In the genomic region with DNA sequence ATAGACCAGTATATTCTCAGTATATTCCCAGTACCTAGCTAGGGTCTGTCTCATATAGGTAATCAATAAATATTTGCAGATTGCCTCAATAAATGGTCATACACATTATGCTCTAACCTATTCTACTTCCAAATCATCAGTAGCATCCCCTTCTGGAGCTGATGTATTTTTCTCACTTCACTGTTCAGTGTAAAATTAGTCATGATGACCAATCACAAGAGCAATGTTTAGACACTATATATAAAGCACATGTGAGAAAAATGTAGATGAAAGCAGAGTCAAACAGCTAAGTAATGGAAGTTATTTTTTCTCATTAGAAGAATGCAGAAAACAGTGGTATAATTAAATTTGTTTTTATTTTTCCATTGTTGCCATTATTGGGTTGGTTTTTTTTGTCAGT, we compare ENCODE assay signal across 21 cellular contexts. TPM values are rescaled to one million over a fixed set of nuclear protein-coding genes. Genes with fewer than 3 reads are reported as not detected.
DNase-seq lines count a peak whose midpoint lies in the region; ATAC-seq, FAIRE-seq and TF ChIP-seq lines count a peak whose summit lies in the region.
"Had no signal": no experiment of that assay in that cellular context is flagged by ENCODE, and none has a peak within 500 bp of the region (broad histone marks: within the 10 kb centered on the region; RNA-seq: fewer than 3 reads in every experiment).

No MANE protein-coding gene starts in this region.

- no peaks in the 10 kb centered on the region for H3K9me1 ChIP-seq in IMR-90 (ENCODE audit: insufficient read depth, low read length)

- no peak for TF ChIP-seq RAD21 in IMR-90 (IDR thresholded peaks at IDR 0.05; ENCODE audit: low read length)

- no peak overlapping the region for H3K18ac ChIP-seq in IMR-90 (ENCODE audit: low read depth, low read length)

- dilution Hi-C loops in IMR-90 (cut with HindIII; ENCODE audit: low sequenced_read_pairs, unreplicated experiment): no loop called here

- no peaks in the 10 kb centered on the region for H3K27me3 Mint-ChIP-seq in astrocyte (ENCODE audit: low read depth, unreplicated experiment)
- H3K27me3 Mint-ChIP-seq in osteocyte (ENCODE audit: unreplicated experiment): no peaks in the 10 kb centered on the region
- H3K27me3 Mint-ChIP-seq: IgD-negative memory B cell had no signal

- H3K27ac ChIP-seq in IMR-90 (ENCODE audit: insufficient read depth, low read length): no peak overlapping the region
- H3K27ac ChIP-seq in astrocyte (ENCODE audit: low read depth, low read length): no peak overlapping the region
- H3K27ac ChIP-seq: BLaER1 treated with 17β-estradiol and CSF1 and Interleukin-3, amounts not matched to agents 10 nM and 100 nM; SK-N-MC had no signal

- H3K27ac Mint-ChIP-seq in astrocyte (ENCODE audit: unreplicated experiment): no peak overlapping the region
- H3K27ac Mint-ChIP-seq in stimulated activated effector memory CD8-positive, alpha-beta T cell treated with anti-CD3 and anti-CD28 coated beads, Interleukin-12 subunit alpha, Interleukin-12 subunit beta, amount 100 ng/mL, for 72 hours: no peak overlapping the region
- no peak overlapping the region for H3K27ac Mint-ChIP-seq in osteocyte (ENCODE audit: unreplicated experiment)
- H3K27ac Mint-ChIP-seq: IgD-negative memory B cell had no signal

- H4K20me1 ChIP-seq in IMR-90 (ENCODE audit: insufficient read depth, low read length) (no peaks in the 10 kb centered on the region), astrocyte (ENCODE audit: insufficient read depth, low read length) (no peaks in the 10 kb centered on the region)

- intact Hi-C loops in IMR-90 (cut with micrococcal nuclease): no loop called here

- no peak overlapping the region for H3K4ac ChIP-seq in IMR-90 (ENCODE audit: low read depth, low read length)

- H3K9me3 Mint-ChIP-seq in astrocyte (ENCODE audit: unreplicated experiment) (no peaks in the 10 kb centered on the region), osteocyte (ENCODE audit: unreplicated experiment) (no peaks in the 10 kb centered on the region)
- H3K9me3 Mint-ChIP-seq in stimulated activated effector memory CD8-positive, alpha-beta T cell treated with anti-CD3 and anti-CD28 coated beads, Interleukin-12 subunit alpha, Interleukin-12 subunit beta, amount 100 ng/mL, for 72 hours: no peaks in the 10 kb centered on the region
- H3K9me3 Mint-ChIP-seq: CD8-positive, alpha-beta T cell; IgD-negative memory B cell had no signal

- H3K27me3 ChIP-seq in IMR-90 (ENCODE audit: control insufficient read depth, insufficient read depth, low read length): no peaks in the 10 kb centered on the region
- no peaks in the 10 kb centered on the region for H3K27me3 ChIP-seq in astrocyte (ENCODE audit: insufficient read depth, low read length)
- H3K27me3 ChIP-seq: BLaER1 treated with 17β-estradiol and CSF1 and Interleukin-3, amounts not matched to agents 10 nM and 100 nM had no signal

- no peak overlapping the region for H4K91ac ChIP-seq in IMR-90 (ENCODE audit: insufficient read depth, low read depth, low read length)

- H3K4me3 Mint-ChIP-seq in astrocyte (ENCODE audit: unreplicated experiment): no peak overlapping the region
- no peak overlapping the region for H3K4me3 Mint-ChIP-seq in stimulated activated effector memory CD8-positive, alpha-beta T cell treated with anti-CD3 and anti-CD28 coated beads, Interleukin-12 subunit alpha, Interleukin-12 subunit beta, amount 100 ng/mL, for 72 hours
- no peak overlapping the region for H3K4me3 Mint-ChIP-seq in osteocyte (ENCODE audit: unreplicated experiment)
- H3K4me3 Mint-ChIP-seq: CD8-positive, alpha-beta T cell; IgD-negative memory B cell had no signal

- peak; percentile 71 for FAIRE-seq in astrocyte (lab: Jason Lieb, UNC)
- FAIRE-seq: HTR-8/SVneo had no signal

- no peak overlapping the region for H2AK9ac ChIP-seq in IMR-90 (replicated peaks; ENCODE audit: low read depth, low read length, poor library complexity)

- H3K9me3 ChIP-seq in IMR-90 (ENCODE audit: control insufficient read depth, insufficient read depth, low read length) (no peaks in the 10 kb centered on the region), astrocyte (ENCODE audit: insufficient read depth, low read depth, low read length) (no peaks in the 10 kb centered on the region)
- H3K9me3 ChIP-seq: BLaER1 treated with 17β-estradiol and CSF1 and Interleukin-3, amounts not matched to agents 10 nM and 100 nM; HAP-1 had no signal

- H3K14ac ChIP-seq in IMR-90 (replicated peaks; ENCODE audit: low read depth, low read length): no peak overlapping the region

- H2AFZ ChIP-seq in IMR-90 (replicated peaks; ENCODE audit: low read length, poor library complexity) (no peak overlapping the region), astrocyte (ENCODE audit: low read depth, low read length) (no peak overlapping the region)

- H3K36me3 ChIP-seq in IMR-90 (ENCODE audit: control insufficient read depth, insufficient read depth, low read length) (peaks cover 18% of the 10 kb centered on the region), astrocyte (ENCODE audit: insufficient read depth, low read length) (peaks cover 18% of the 10 kb centered on the region)

- H3K23ac ChIP-seq in IMR-90 (ENCODE audit: low read depth, low read length): no peak overlapping the region

- peaks cover 7 to 10% of the 10 kb centered on the region in 2 experiments; a peak in 2 of 4 replicates for H3K79me1 ChIP-seq in IMR-90 (ENCODE audit: low read depth in 1 of 2, low read length in 2 of 2)

- H2BK5ac ChIP-seq in IMR-90 (ENCODE audit: low read depth, low read length, poor library complexity, severe bottlenecking): no peak overlapping the region

- TF ChIP-seq POLR2A in IMR-90 (IDR thresholded peaks at IDR 0.05; ENCODE audit: low read depth, low read length): no peak

- CTCF ChIA-PET in IMR-90 (lab: Yijun Ruan, JAX): interaction anchor here (0.9 to 1.5 kb wide), 4 partner anchors 8 to 21 kb away, joined by 3 to 8 read pairs (median 4); no protein-coding TSS in a partner anchor

- H4K5ac ChIP-seq in IMR-90 (ENCODE audit: low read depth, low read length): no peak overlapping the region

- H3K4me1 Mint-ChIP-seq in astrocyte (ENCODE audit: low read depth, unreplicated experiment) (peaks cover 31% of the 10 kb centered on the region), osteocyte (ENCODE audit: unreplicated experiment) (peaks cover 6% of the 10 kb centered on the region)
- peaks cover 30% of the 10 kb centered on the region for H3K4me1 Mint-ChIP-seq in stimulated activated effector memory CD8-positive, alpha-beta T cell treated with anti-CD3 and anti-CD28 coated beads, Interleukin-12 subunit alpha, Interleukin-12 subunit beta, amount 100 ng/mL, for 72 hours

- H2AK5ac ChIP-seq in IMR-90 (ENCODE audit: low read depth, low read length): no peak overlapping the region

- no TSS peak for BruUV-seq in IMR-90 (replicated peaks; lab: Mats Ljungman, UMichigan)

- POLR2A ChIA-PET in IMR-90 (lab: Charles Lee; ENCODE audit: unreplicated experiment): no interaction called here

- no peak for TF ChIP-seq CTCF in IMR-90 (conservative IDR thresholded peaks at IDR 0.05; ENCODE audit: low read depth, low read length)
- no peak for TF ChIP-seq CTCF in astrocyte (IDR thresholded peaks at IDR 0.05; ENCODE audit: insufficient read depth, low read depth, low read length)
- no peak for TF ChIP-seq CTCF in osteocyte (IDR thresholded peaks at IDR 0.05)

- no peak overlapping the region for H2BK15ac ChIP-seq in IMR-90 (ENCODE audit: low read depth, low read length)

- H3K9ac ChIP-seq in IMR-90 (ENCODE audit: low read depth, low read length) (no peak overlapping the region), astrocyte (ENCODE audit: low read length) (no peak overlapping the region)
- H3K9ac ChIP-seq: BLaER1 treated with 17β-estradiol and CSF1 and Interleukin-3, amounts not matched to agents 10 nM and 100 nM had no signal

- H3K4me2 ChIP-seq in IMR-90 (ENCODE audit: low read depth, low read length) (no peak overlapping the region), astrocyte (ENCODE audit: low read length) (no peak overlapping the region)

- no peak overlapping the region for H2BK20ac ChIP-seq in IMR-90 (ENCODE audit: low read depth, low read length)

- H3K4me3 ChIP-seq in IMR-90 (ENCODE audit: insufficient read depth, low read depth, low read length) (no peak overlapping the region), astrocyte (ENCODE audit: insufficient read depth, low read depth, low read length) (no peak overlapping the region)
- H3K4me3 ChIP-seq: BLaER1 treated with 17β-estradiol and CSF1 and Interleukin-3, amounts not matched to agents 10 nM and 100 nM; HAP-1; SK-N-MC had no signal

- H3K4me1 ChIP-seq in IMR-90 (ENCODE audit: control insufficient read depth, insufficient read depth, low read length) (peaks cover 3% of the 10 kb centered on the region), astrocyte (ENCODE audit: insufficient read depth, low read length) (no peaks in the 10 kb centered on the region)
- H3K4me1 ChIP-seq: HAP-1 had no signal

- no peak overlapping the region for H4K8ac ChIP-seq in IMR-90 (ENCODE audit: low read depth in 2 of 2, low read length in 2 of 2)

- ATAC-seq in IMR-90 (ENCODE audit: low read depth): no peak
- peak; percentile 37 for ATAC-seq in stimulated activated effector memory CD8-positive, alpha-beta T cell treated with anti-CD3 and anti-CD28 coated beads, Interleukin-12 subunit alpha, Interleukin-12 subunit beta, amount 100 ng/mL, for 72 hours
- ATAC-seq in HG03159 (IDR thresholded peaks at IDR 0.05; ENCODE audit: unreplicated experiment): no peak
- ATAC-seq: CD8-positive, alpha-beta T cell had no signal

- peaks cover 15% of the 10 kb centered on the region for H3K36me3 Mint-ChIP-seq in astrocyte (ENCODE audit: low read depth, unreplicated experiment)
- H3K36me3 Mint-ChIP-seq in stimulated activated effector memory CD8-positive, alpha-beta T cell treated with anti-CD3 and anti-CD28 coated beads, Interleukin-12 subunit alpha, Interleukin-12 subunit beta, amount 100 ng/mL, for 72 hours: peaks cover 100% of the 10 kb centered on the region
- H3K36me3 Mint-ChIP-seq in osteocyte (ENCODE audit: unreplicated experiment): peaks cover 55% of the 10 kb centered on the region

- no peak overlapping the region for H3K56ac ChIP-seq in IMR-90 (ENCODE audit: extremely low read depth, insufficient read depth, low read length)

- in situ Hi-C loops in IMR-90 (cut with MboI; ENCODE audit: low sequenced_read_pairs): no loop called here

- DNase-seq in ELR (ENCODE audit: low read depth) (peak; percentile 19), IMR-90 (peak; percentile 10), astrocyte (ENCODE audit: low read depth) (no peak), osteocyte (ENCODE audit: extremely low spot score, unreplicated experiment) (no peak), DMS53 treated with DMSO at 0.1 percent for 48 hours (lab: John Stamatoyannopoulos, UW; ENCODE audit: unreplicated experiment) (no peak)
- DNase-seq in stimulated activated effector memory CD8-positive, alpha-beta T cell treated with anti-CD3 and anti-CD28 coated beads, Interleukin-12 subunit alpha, Interleukin-12 subunit beta, amount 100 ng/mL, for 72 hours (ENCODE audit: low spot score in 2 of 2): no peak
- DNase-seq: CD8-positive, alpha-beta T cell; DMS53; NCI-H1105 treated with DMSO at 0.1 percent for 48 hours; NCI-H187; NCI-H2107; NCI-H510A treated with DMSO at 0.1 percent for 48 hours; NCI-H774; OCI-M1; SHP77 had no signal

- H2BK120ac ChIP-seq in IMR-90 (ENCODE audit: low read depth, low read length): no peak overlapping the region

- no peaks in the 10 kb centered on the region for H3K79me2 ChIP-seq in astrocyte (ENCODE audit: insufficient read depth, low read length)

RNA-seq across cellular contexts. Expression of a gene that starts 34.7 kb away (rescaled TPM):
- total RNA-seq in IMR-90 (2012; rRNA removed) (159 and 206 TPM in 2 replicates), astrocyte (159 and 173 TPM in 2 replicates), osteocyte (158 and 165 TPM in 2 replicates)
- polyA plus RNA-seq in IMR-90 (2012; rRNA removed): 48.0 and 48.9 TPM in 2 replicates
- 7.8 and 10.9 TPM in 2 replicates for polyA plus RNA-seq in IMR-90 (2012; cell fraction: cytosol; rRNA removed)
- 5.6 and 46.3 TPM in 2 replicates for polyA plus RNA-seq in IMR-90 (2012; cell fraction: nucleus; rRNA removed; ENCODE audit: low replicate concordance)

Comparison
In these comparisons a context has a peak if more than half of its experiments do, and no peak if none do; other contexts are left out.
1. DNase-seq: peak in ELR (single experiment) and IMR-90 (single experiment); none in astrocyte (single experiment), stimulated activated effector memory CD8-positive, alpha-beta T cell treated with anti-CD3 and anti-CD28 coated beads, Interleukin-12 subunit alpha, Interleukin-12 subunit beta, amount 100 ng/mL, for 72 hours (0 of 2), osteocyte (single experiment) and DMS53 treated with DMSO at 0.1 percent for 48 hours (single experiment).